8 cellular contexts compared by ENCODE assay signal in genomic region chr1:24384251-24385090, GRCh38. TPM values are rescaled to one million over a fixed set of nuclear protein-coding genes. Genes with fewer than 3 reads are reported as not detected.
DNase-seq lines count a peak whose midpoint lies in the region; ATAC-seq and TF ChIP-seq lines count a peak whose summit lies in the region.

No MANE protein-coding gene starts in this region.

- H3K27me3 ChIP-seq in SJSA1 (replicated peaks) (no peaks in the 10 kb centered on the region), fibroblast of lung (ENCODE audit: control insufficient read depth, insufficient read depth, low read length) (no peaks in the 10 kb centered on the region)

- H3K4me3 ChIP-seq in SJSA1 (no peak overlapping the region), fibroblast of lung (replicated peaks in 1 of 4; ENCODE audit: control extremely low read depth in 1 of 4, insufficient read depth in 1 of 4, low read depth in 3 of 4, low read length in 4 of 4) (no peak overlapping the region), coronary artery (no peak overlapping the region)

- H2AFZ ChIP-seq in fibroblast of lung (ENCODE audit: low read length): no peak overlapping the region

- no peak overlapping the region for H3K9ac ChIP-seq in fibroblast of lung (ENCODE audit: insufficient read depth, low read length)

- H4K20me1 ChIP-seq in fibroblast of lung (ENCODE audit: control insufficient read depth, extremely low read depth, insufficient read depth, low read length): no peaks in the 10 kb centered on the region

- peak; percentile 71 for ATAC-seq in GM19463 (IDR thresholded peaks at IDR 0.05; ENCODE audit: unreplicated experiment)

- peak overlapping the region; percentile 41 for H3K4me2 ChIP-seq in fibroblast of lung (ENCODE audit: extremely low read depth, insufficient read depth, low read length)

- no peaks in the 10 kb centered on the region; the same call in 1 of the 2 replicates for H3K9me3 ChIP-seq in SJSA1 (replicated peaks)
- H3K9me3 ChIP-seq in fibroblast of lung (ENCODE audit: control insufficient read depth, insufficient read depth, low read depth, low read length): no peaks in the 10 kb centered on the region

- TF ChIP-seq CTCF in AG09319 (IDR thresholded peaks at IDR 0.05; ENCODE audit: low read depth, low read length): no peak
- TF ChIP-seq CTCF in fibroblast of lung (conservative IDR thresholded peaks at IDR 0.05 in 1 of 2, IDR thresholded peaks at IDR 0.05 in 1 of 2; ENCODE audit: low read depth in 1 of 2, low read length in 2 of 2): no peak
- no peak for TF ChIP-seq CTCF in coronary artery (IDR thresholded peaks at IDR 0.05)

- H3K4me1 ChIP-seq in SJSA1 (replicated peaks) (peaks cover 27% of the 10 kb centered on the region), fibroblast of lung (ENCODE audit: control insufficient read depth, extremely low read depth, insufficient read depth, low read length) (peaks cover 4% of the 10 kb centered on the region)

- peaks cover 72% of the 10 kb centered on the region for H3K36me3 ChIP-seq in SJSA1
- peaks cover 2% of the 10 kb centered on the region for H3K36me3 ChIP-seq in fibroblast of lung (ENCODE audit: control insufficient read depth, insufficient read depth, low read length)

- DNase-seq in AG09319 (ENCODE audit: extremely low read depth, low read depth): peak; percentile 70
- peak; percentile 71 to 73 for DNase-seq in SJSA1 (ENCODE audit: low read depth in 1 of 2, low spot score in 2 of 2)
- DNase-seq in fibroblast of lung (ENCODE audit: low read depth in 2 of 2): peak; percentile 79 to 84
- DNase-seq in stimulated activated CD8-positive, alpha-beta memory T cell treated with anti-CD3 and anti-CD28 coated beads, Interleukin-7, amount 100 ng/mL, for 48 hours (ENCODE audit: extremely low read depth in 1 of 2, low read depth in 1 of 2): peak; percentile 25 to 55
- no peak for DNase-seq in coronary artery (ENCODE audit: low spot score)
- no peak for DNase-seq in AML-193 (lab: John Stamatoyannopoulos, UW)
- no peak for DNase-seq in 8988T

- no peaks in the 10 kb centered on the region for H3K79me2 ChIP-seq in fibroblast of lung (ENCODE audit: control insufficient read depth, insufficient read depth, low read length)

- H3K27ac ChIP-seq in SJSA1 (peak overlapping the region; percentile 51), fibroblast of lung (ENCODE audit: insufficient read depth, low read length) (peak overlapping the region; percentile 20), coronary artery (peak overlapping the region in 1 of 2 donors; percentile 24)

RNA-seq across cellular contexts. Expression of gene STPG1, which starts 29.1 kb away (rescaled TPM):
- total RNA-seq in SJSA1 (2014; rRNA removed; shearing (Covaris generic)): 16.5 and 17.5 TPM in 2 replicates
- 3.3 and 7.9 TPM in 2 replicates for total RNA-seq in fibroblast of lung
- 8.5 and 8.9 TPM in 2 replicates for polyA plus RNA-seq in fibroblast of lung
- polyA plus RNA-seq in fibroblast of lung (2012): 7.0 and 8.1 TPM in 2 replicates
- 4.6 and 7.0 TPM in 2 replicates for polyA minus RNA-seq in fibroblast of lung (ENCODE audit: low replicate concordance)

RNA-seq across cellular contexts. Expression of gene NIPAL3, which starts 31.1 kb away (rescaled TPM):
- total RNA-seq in SJSA1 (2014; rRNA removed; shearing (Covaris generic)): 25.6 and 44.2 TPM in 2 replicates
- total RNA-seq in fibroblast of lung: 25.9 and 85.2 TPM in 2 replicates
- polyA plus RNA-seq in fibroblast of lung: 42.0 and 65.3 TPM in 2 replicates
- 27.8 and 42.7 TPM in 2 replicates for polyA plus RNA-seq in fibroblast of lung (2012)
- polyA minus RNA-seq in fibroblast of lung (ENCODE audit: low replicate concordance): 89.4 and 143 TPM in 2 replicates

Comparison
In these comparisons a context has a peak if more than half of its experiments do, and no peak if none do; other contexts are left out.
1. DNase-seq: peak in AG09319 (single experiment), SJSA1 (2 of 2), fibroblast of lung (2 of 2) and stimulated activated CD8-positive, alpha-beta memory T cell treated with anti-CD3 and anti-CD28 coated beads, Interleukin-7, amount 100 ng/mL, for 48 hours (2 of 2); none in coronary artery (single experiment), AML-193 (0 of 2) and 8988T (single experiment).